ENCODE assay signal across 9 cellular contexts in genomic region chr5:181173027-181173419, GRCh38. TPM values are rescaled to one million over a fixed set of nuclear protein-coding genes. Genes with fewer than 3 reads are reported as not detected.
DNase-seq lines count a peak whose midpoint lies in the region; ATAC-seq and TF ChIP-seq lines count a peak whose summit lies in the region.
"Had no signal": no experiment of that assay in that cellular context is flagged by ENCODE, and none has a peak within 500 bp of the region (broad histone marks: within the 10 kb centered on the region; RNA-seq: fewer than 3 reads in every experiment).

No MANE protein-coding gene starts in this region.

- H3K4me3 ChIP-seq in CD8-positive, alpha-beta memory T cell (ENCODE audit: low read length), result peak overlapping the region; percentile 32
- H3K4me3 ChIP-seq in GM23338, result peak overlapping the region; percentile 75
- peak overlapping the region; percentile 44 for H3K4me3 ChIP-seq in RWPE2 (ENCODE audit: severe bottlenecking)
- peak overlapping the region; percentile 4 for H3K4me3 ChIP-seq in hepatocyte
- H3K4me3 ChIP-seq in uterus, result no peak overlapping the region

- H3K79me2 ChIP-seq in GM23338 (replicated peaks; ENCODE audit: insufficient read depth) (no peaks in the 10 kb centered on the region), hepatocyte (no peaks in the 10 kb centered on the region)

- peaks cover 55 to 68% of the 10 kb centered on the region in 2 donors for H3K27me3 Mint-ChIP-seq in CD8-positive, alpha-beta memory T cell
- H3K27me3 Mint-ChIP-seq in GM23338 (ENCODE audit: insufficient read depth, low read depth, poor library complexity), result peaks cover 61% of the 10 kb centered on the region

- no peaks in the 10 kb centered on the region for H3K36me3 Mint-ChIP-seq in CD8-positive, alpha-beta memory T cell
- H3K36me3 Mint-ChIP-seq in GM23338 (ENCODE audit: low read depth), result no peaks in the 10 kb centered on the region; the same call in 2 of the 3 replicates

- WGBS in hepatocyte (ENCODE audit: low lambda C conversion rate, missing lambda C conversion rate), result 22% methylated on average over 11 of the region's 11 CpGs

- TF ChIP-seq CTCF in GM23338 (conservative IDR thresholded peaks at IDR 0.05; ENCODE audit: low read depth in 2 of 2) (peak; percentile 3 to 18; a peak in 1 of 4 replicates), RWPE2 (IDR thresholded peaks at IDR 0.05; ENCODE audit: poor library complexity, severe bottlenecking) (peak; percentile 97), hepatocyte (IDR thresholded peaks at IDR 0.05; ENCODE audit: poor library complexity) (peak; percentile 19), uterus (IDR thresholded peaks at IDR 0.05) (peak in 1 of 4 experiments; percentile 12)

- ATAC-seq in GM23338 (no peak), RWPE2 (ENCODE audit: low read depth) (peak; percentile 42), esophagus mucosa (no peak)

- peaks cover 19% of the 10 kb centered on the region for H3K27me3 ChIP-seq in CD8-positive, alpha-beta memory T cell (ENCODE audit: insufficient read depth, low read length, poor library complexity, severe bottlenecking)
- H3K27me3 ChIP-seq in GM23338 (ENCODE audit: insufficient read depth) (peaks cover 34% of the 10 kb centered on the region), RWPE2 (ENCODE audit: insufficient read depth, poor library complexity, severe bottlenecking) (no peaks in the 10 kb centered on the region), hepatocyte (peaks cover 37% of the 10 kb centered on the region), uterus (peaks cover 15 to 74% of the 10 kb centered on the region in 2 donors)

- H3K36me3 ChIP-seq in CD8-positive, alpha-beta memory T cell (ENCODE audit: insufficient read depth, low read length), result no peaks in the 10 kb centered on the region
- H3K36me3 ChIP-seq in GM23338 (ENCODE audit: insufficient read depth), result no peaks in the 10 kb centered on the region
- no peaks in the 10 kb centered on the region for H3K36me3 ChIP-seq in RWPE2 (ENCODE audit: low read depth)
- H3K36me3 ChIP-seq in hepatocyte (replicated peaks; ENCODE audit: insufficient read depth, low read depth), result no peaks in the 10 kb centered on the region
- H3K36me3 ChIP-seq in uterus, result no peaks in the 10 kb centered on the region

- peaks cover 17 to 35% (median 31%) of the 10 kb centered on the region in 3 donors for H3K4me1 Mint-ChIP-seq in CD8-positive, alpha-beta memory T cell
- H3K4me1 Mint-ChIP-seq in GM23338, result peaks cover 21% of the 10 kb centered on the region

- H4K20me1 ChIP-seq in GM23338 (replicated peaks; ENCODE audit: insufficient read depth), result no peaks in the 10 kb centered on the region
- no peaks in the 10 kb centered on the region for H4K20me1 ChIP-seq in hepatocyte (ENCODE audit: insufficient read depth, poor library complexity, severe bottlenecking)

- H3K4me1 ChIP-seq in CD8-positive, alpha-beta memory T cell (ENCODE audit: insufficient read depth, low read length), result peaks cover 18% of the 10 kb centered on the region
- H3K4me1 ChIP-seq in GM23338 (ENCODE audit: insufficient read depth) (peaks cover 4% of the 10 kb centered on the region), RWPE2 (ENCODE audit: insufficient read depth, poor library complexity, severe bottlenecking) (peaks cover 10% of the 10 kb centered on the region), hepatocyte (ENCODE audit: insufficient read depth) (peaks cover 16% of the 10 kb centered on the region), uterus (no peaks in the 10 kb centered on the region)

- H3K27ac Mint-ChIP-seq in CD8-positive, alpha-beta memory T cell, result peak overlapping the region; percentile 38 to 90 (median 80)
- peak overlapping the region; percentile 26 for H3K27ac Mint-ChIP-seq in GM23338

- no peak for TF ChIP-seq POLR2A in uterus (IDR thresholded peaks at IDR 0.05)

- CTCF ChIA-PET in CD8-positive, alpha-beta memory T cell (lab: Charles Lee), result interaction anchor here (0.9 to 2.6 kb wide), 7 partner anchors 11 to 88 kb away, joined by 3 to 13 read pairs (median 6); partner anchors contain the start of gene TRIM52

- H3F3A ChIP-seq in GM23338 (replicated peaks; ENCODE audit: low read depth), result peaks cover 3% of the 10 kb centered on the region; the same call in 1 of the 2 replicates

- no peak for DNase-seq in CD8-positive, alpha-beta memory T cell
- no peak for DNase-seq in GM23338 (ENCODE audit: low spot score)
- DNase-seq in RWPE2 (ENCODE audit: low spot score), result peak; percentile 80
- DNase-seq in hepatocyte (ENCODE audit: low spot score), result no peak
- DNase-seq in NCI-H2196 treated with DMSO at 0.1 percent for 48 hours (lab: John Stamatoyannopoulos, UW; ENCODE audit: unreplicated experiment), result no peak
- no peak for DNase-seq in OCI-M1 (lab: John Stamatoyannopoulos, UW)
- no peak for DNase-seq in uterus

- no peaks in the 10 kb centered on the region for H3K9me3 ChIP-seq in CD8-positive, alpha-beta memory T cell (ENCODE audit: low read length)
- no peaks in the 10 kb centered on the region for H3K9me3 ChIP-seq in RWPE2 (ENCODE audit: severe bottlenecking)
- H3K9me3 ChIP-seq in hepatocyte (ENCODE audit: low read depth), result no peaks in the 10 kb centered on the region
- no peaks in the 10 kb centered on the region for H3K9me3 ChIP-seq in uterus

- H3K4me3 Mint-ChIP-seq in CD8-positive, alpha-beta memory T cell, result peak overlapping the region; percentile 56 to 91 (median 84)
- H3K4me3 Mint-ChIP-seq in GM23338, result peak overlapping the region; percentile 86

- intact Hi-C loops in uterus (cut with DNase I; ENCODE audit: low total_unique reads), result no loop called here

- H3K4me2 ChIP-seq in GM23338 (peak overlapping the region; percentile 89), hepatocyte (peak overlapping the region; percentile 68)

- H2AFZ ChIP-seq in GM23338 (peak overlapping the region; percentile 97), hepatocyte (peak overlapping the region; percentile 3)

- no peaks in the 10 kb centered on the region for H3K9me2 ChIP-seq in GM23338 (ENCODE audit: insufficient read depth)
- no peaks in the 10 kb centered on the region for H3K9me2 ChIP-seq in hepatocyte (replicated peaks; ENCODE audit: insufficient read depth)

- H3K9me3 Mint-ChIP-seq in CD8-positive, alpha-beta memory T cell, result peaks cover 0 to 8% (median 0%) of the 10 kb centered on the region in 5 donors
- peaks cover 14% of the 10 kb centered on the region; the same call in 2 of the 3 replicates for H3K9me3 Mint-ChIP-seq in GM23338

- no peak overlapping the region for H3K27ac ChIP-seq in CD8-positive, alpha-beta memory T cell (ENCODE audit: low read depth, low read length)
- H3K27ac ChIP-seq in GM23338 (ENCODE audit: low read depth), result no peak overlapping the region
- H3K27ac ChIP-seq in RWPE2 (ENCODE audit: poor library complexity, severe bottlenecking), result peak overlapping the region; percentile 50
- no peak overlapping the region for H3K27ac ChIP-seq in hepatocyte
- no peak overlapping the region for H3K27ac ChIP-seq in uterus

- POLR2A ChIA-PET in CD8-positive, alpha-beta memory T cell (lab: Charles Lee), result interaction anchor here (0.6 to 3.5 kb wide), 4 partner anchors 12 to 89 kb away, joined by 4 to 10 read pairs (median 6); partner anchors contain the start of gene TRIM52

TF ChIP-seq in GM23338, 12 proteins besides CTCF, POLR2A, EP300 and RAD21 (continues in another document):
- no peak for TF ChIP-seq STAT1 (IDR thresholded peaks at IDR 0.05; ENCODE audit: unreplicated experiment)

RNA-seq across cellular contexts. Expression of gene OR2V2, which starts 25.6 kb away (rescaled TPM):
- not detected for total RNA-seq in CD8-positive, alpha-beta memory T cell
- not detected for polyA plus RNA-seq in CD8-positive, alpha-beta memory T cell
- total RNA-seq in GM23338 (2014; rRNA removed; shearing (Covaris generic)), result not detected in 2 replicates
- polyA plus RNA-seq in GM23338 (2016; fragmentation: Nextera tagmentation; extraction: Ambion mirVana) (not detected in 2 replicates), hepatocyte (not detected in 2 replicates)
- total RNA-seq in hepatocyte (not detected in 2 replicates), esophagus mucosa (not detected), uterus (not detected)
- total RNA-seq: subcutaneous adipose tissue had no signal

RNA-seq across cellular contexts. Expression of gene TRIM7, which starts 32.0 kb away (rescaled TPM):
- total RNA-seq in CD8-positive, alpha-beta memory T cell, result 1 to 10 TPM; 2.2 to 2.3 TPM
- 0.74 TPM for polyA plus RNA-seq in CD8-positive, alpha-beta memory T cell
- total RNA-seq in GM23338 (2014; rRNA removed; shearing (Covaris generic)), result 0.56 and 0.66 TPM in 2 replicates
- polyA plus RNA-seq in GM23338 (2016; fragmentation: Nextera tagmentation; extraction: Ambion mirVana) (0.37 and 0.53 TPM in 2 replicates), hepatocyte (0.35 TPM in 1 of 2 replicates, not detected in the other)
- total RNA-seq in hepatocyte (not detected in 2 replicates), esophagus mucosa (36.9 TPM), uterus (1 to 10 TPM; 1.2 to 7.7 (median 1.6) TPM)

RNA-seq across cellular contexts. Expression of gene OR2V1, which starts 42.1 kb away (rescaled TPM):
- total RNA-seq in CD8-positive, alpha-beta memory T cell, result not detected
- polyA plus RNA-seq in CD8-positive, alpha-beta memory T cell, result not detected
- total RNA-seq in GM23338 (2014; rRNA removed; shearing (Covaris generic)), result not detected in 2 replicates
- polyA plus RNA-seq in GM23338 (2016; fragmentation: Nextera tagmentation; extraction: Ambion mirVana), result not detected in 2 replicates
- total RNA-seq in hepatocyte, result not detected in 2 replicates
- polyA plus RNA-seq in hepatocyte, result not detected in 2 replicates
- total RNA-seq in esophagus mucosa, result not detected
- total RNA-seq in uterus, result not detected
- total RNA-seq: subcutaneous adipose tissue had no signal

RNA-seq across cellular contexts. Expression of gene TRIM41, which starts 50.1 kb away (rescaled TPM):
- total RNA-seq in CD8-positive, alpha-beta memory T cell, result 10 to 100 TPM; 35.2 to 42.7 TPM
- 2.2 TPM for polyA plus RNA-seq in CD8-positive, alpha-beta memory T cell
- total RNA-seq in GM23338 (2014; rRNA removed; shearing (Covaris generic)), result 8.7 and 9.7 TPM in 2 replicates
- polyA plus RNA-seq in GM23338 (2016; fragmentation: Nextera tagmentation; extraction: Ambion mirVana) (6.2 and 7.3 TPM in 2 replicates), hepatocyte (1.7 and 2.0 TPM in 2 replicates)
- total RNA-seq in hepatocyte (11.9 and 14.9 TPM in 2 replicates), esophagus mucosa (16.4 TPM), uterus (10 to 100 TPM in 2 of 4 donors, 1 to 10 TPM in 2; 4.7 to 18.8 (median 12.2) TPM)

Comparison
In these comparisons a context has a peak if more than half of its experiments do, and no peak if none do; other contexts are left out.
1. H3K4me3 ChIP-seq: peak in CD8-positive, alpha-beta memory T cell (single experiment), GM23338 (single experiment), RWPE2 (single experiment) and hepatocyte (single experiment); none in uterus (0 of 2).